8 cellular contexts compared by ENCODE assay signal in the genomic region with DNA sequence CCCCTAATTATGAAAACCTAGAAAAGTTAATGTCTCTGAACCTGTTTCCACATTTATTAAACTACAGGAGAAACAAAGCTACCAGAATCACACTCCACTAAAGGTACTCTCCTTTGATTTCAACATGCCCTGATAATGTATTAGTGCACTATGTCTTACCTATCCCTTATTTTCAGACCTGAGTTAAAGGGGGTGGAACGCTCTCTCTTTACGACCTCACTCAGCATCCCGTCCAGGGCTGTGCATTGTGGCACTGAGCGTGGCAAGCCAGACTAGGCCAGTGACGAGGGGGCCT. TPM values are rescaled to one million over a fixed set of nuclear protein-coding genes. Genes with fewer than 3 reads are reported as not detected.
DNase-seq lines count a peak whose midpoint lies in the region; ATAC-seq and TF ChIP-seq lines count a peak whose summit lies in the region.

No MANE protein-coding gene starts in this region.

- TF ChIP-seq CTCF in A673 (conservative IDR thresholded peaks at IDR 0.05; ENCODE audit: low read depth, low read length): no peak
- TF ChIP-seq CTCF in WERI-Rb-1 (IDR thresholded peaks at IDR 0.05; ENCODE audit: low read depth, low read length): no peak
- no peak for TF ChIP-seq CTCF in heart right ventricle (IDR thresholded peaks at IDR 0.05)

- H3K27me3 ChIP-seq in A673 (replicated peaks; ENCODE audit: insufficient read depth, low read depth, low read length, poor library complexity) (no peaks in the 10 kb centered on the region), H7 (ENCODE audit: control insufficient read depth, insufficient read depth, low read length) (no peaks in the 10 kb centered on the region), WERI-Rb-1 (ENCODE audit: insufficient read depth, low read depth, severe bottlenecking) (no peaks in the 10 kb centered on the region), heart right ventricle (no peaks in the 10 kb centered on the region), skeletal muscle tissue (ENCODE audit: control insufficient read depth in 3 of 3, insufficient read depth in 3 of 3, low read length in 3 of 3) (no peaks in the 10 kb centered on the region)

- intact Hi-C loops in A673 (cut with micrococcal nuclease; ENCODE audit: unreplicated experiment): no loop called here
- intact Hi-C loops in heart right ventricle (cut with DNase I): loop anchor here in 1 of 10 donors (1.0 kb wide), 1 partner anchor 11 kb away; no protein-coding TSS in a partner anchor

- H3K36me3 ChIP-seq in A673 (ENCODE audit: insufficient read depth, low read length, poor library complexity, severe bottlenecking) (peaks cover 21% of the 10 kb centered on the region), H7 (replicated peaks; ENCODE audit: control insufficient read depth, insufficient read depth, low read length) (peaks cover 12% of the 10 kb centered on the region), WERI-Rb-1 (peaks cover 16% of the 10 kb centered on the region), heart right ventricle (peaks cover 0 to 26% (median 18%) of the 10 kb centered on the region in 9 donors), skeletal muscle tissue (ENCODE audit: control insufficient read depth in 3 of 3, insufficient read depth in 3 of 3, low read length in 3 of 3) (peaks cover 16 to 25% (median 19%) of the 10 kb centered on the region in 3 donors)

- POLR2A ChIA-PET in A673 (lab: Charles Lee; ENCODE audit: low non-redundant PET): interaction anchor here (0.6 to 2.0 kb wide), 2 partner anchors 10 to 236 kb away, joined by 4 to 16 read pairs; no protein-coding TSS in a partner anchor

- BruUV-seq in A673 (replicated peaks; lab: Mats Ljungman, UMichigan): no TSS peak

- H3K9ac ChIP-seq in skeletal muscle tissue (ENCODE audit: low read depth in 1 of 3, low read length in 3 of 3): peak overlapping the region; percentile 85 to 98 (median 90)

- 3 to 7% methylated on average over 5 of the region's 5 CpGs for WGBS in heart right ventricle, 2 donors

- H3K9me3 ChIP-seq in A673 (ENCODE audit: low read depth, low read length, poor library complexity, severe bottlenecking) (no peaks in the 10 kb centered on the region), WERI-Rb-1 (ENCODE audit: severe bottlenecking) (no peaks in the 10 kb centered on the region), heart right ventricle (no peaks in the 10 kb centered on the region), skeletal muscle tissue (ENCODE audit: control insufficient read depth in 3 of 3, low read length in 3 of 3) (no peaks in the 10 kb centered on the region)

- CTCF ChIA-PET in A673 (lab: Charles Lee): no interaction called here

- DNase-seq in A673 (ENCODE audit: low spot score) (no peak), H7 (no peak), WERI-Rb-1 (no peak), heart right ventricle (no peak), cerebellar nuclear complex (lab: John Stamatoyannopoulos, UW) (no peak), AG08396 (ENCODE audit: low spot score) (no peak), dermis blood vessel endothelial cell (no peak)

- H3K27ac ChIP-seq in A673 (ENCODE audit: low read depth, low read length, poor library complexity, severe bottlenecking): peak overlapping the region; percentile 86
- peak overlapping the region; percentile 37; the same call in 1 of the 2 replicates for H3K27ac ChIP-seq in WERI-Rb-1
- peak overlapping the region; percentile 46 to 97 (median 90) for H3K27ac ChIP-seq in heart right ventricle
- peak overlapping the region; percentile 85 for H3K27ac ChIP-seq in skeletal muscle tissue (ENCODE audit: low read depth, low read length)

- ATAC-seq in heart right ventricle: peak; percentile 36 to 70 (median 60)

- H3K4me3 ChIP-seq in A673 (ENCODE audit: low read depth, low read length, poor library complexity, severe bottlenecking) (peak overlapping the region; percentile 85), H7 (ENCODE audit: insufficient read depth, low read depth, low read length) (peak overlapping the region; percentile 76), WERI-Rb-1 (ENCODE audit: low read depth, low read length) (peak overlapping the region; percentile 82), heart right ventricle (peak overlapping the region; percentile 56 to 98 (median 76)), skeletal muscle tissue (ENCODE audit: low read length in 3 of 3) (peak overlapping the region; percentile 81 to 95 (median 93))

- H3K4me1 ChIP-seq in A673 (ENCODE audit: insufficient read depth, low read length, poor library complexity, severe bottlenecking) (peaks cover 8% of the 10 kb centered on the region), heart right ventricle (peaks cover 5 to 45% (median 18%) of the 10 kb centered on the region in 9 donors), skeletal muscle tissue (ENCODE audit: control insufficient read depth in 3 of 3, insufficient read depth in 3 of 3, low read length in 3 of 3) (peaks cover 16 to 33% (median 18%) of the 10 kb centered on the region in 3 donors)

RNA-seq across cellular contexts. Expression of a gene that starts 0.7 kb away (rescaled TPM):
- total RNA-seq in A673 (2021) (60.7 and 68.0 TPM in 2 replicates), heart right ventricle (10 to 100 TPM; 35.2 to 69.6 (median 44.7) TPM), skeletal muscle tissue (4.2 TPM), dermis blood vessel endothelial cell (9.9 and 13.0 TPM in 2 replicates)
- total RNA-seq in H7 (2014; rRNA removed; shearing (Covaris generic)): 14.4 and 14.5 TPM in 2 replicates
- polyA plus RNA-seq in heart right ventricle: 10 to 100 TPM; 78.4 to 82.6 TPM

RNA-seq across cellular contexts. Expression of a gene that starts 11.3 kb away (rescaled TPM):
- total RNA-seq in A673 (2021): 93.2 and 109 TPM in 2 replicates
- 25.0 and 25.6 TPM in 2 replicates for total RNA-seq in H7 (2014; rRNA removed; shearing (Covaris generic))
- total RNA-seq in heart right ventricle: 10 to 100 TPM; 45.2 to 81.6 (median 60.8) TPM
- polyA plus RNA-seq in heart right ventricle: 10 to 100 TPM; 15.5 to 29.3 TPM
- 11.0 TPM for total RNA-seq in skeletal muscle tissue
- total RNA-seq in dermis blood vessel endothelial cell: 20.4 and 57.0 TPM in 2 replicates

RNA-seq across cellular contexts. Expression of a gene that starts 53.2 kb away (rescaled TPM):
- total RNA-seq in A673 (2021) (5.7 and 10.6 TPM in 2 replicates), heart right ventricle (1 to 10 TPM; 5.3 to 9.6 (median 7.7) TPM), skeletal muscle tissue (17.2 TPM), dermis blood vessel endothelial cell (3.5 and 6.5 TPM in 2 replicates)
- 3.9 and 4.6 TPM in 2 replicates for total RNA-seq in H7 (2014; rRNA removed; shearing (Covaris generic))
- polyA plus RNA-seq in heart right ventricle: 1 to 10 TPM; 2.1 to 9.2 TPM

Comparison
In these comparisons a context has a peak if more than half of its experiments do, and no peak if none do; other contexts are left out.
1. H3K27ac ChIP-seq: peak in every context shown above with its lines; median percentile 90 in heart right ventricle; 86 in A673; 85 in skeletal muscle tissue; 37 in WERI-Rb-1.